ENCODE assay signal across 18 cellular contexts in genomic region chr6:47700596-47700995, GRCh38. TPM values are rescaled to one million over a fixed set of nuclear protein-coding genes. Genes with fewer than 3 reads are reported as not detected.
"Had no signal": no experiment of that assay in that cellular context is flagged by ENCODE, and none has a peak within 500 bp of the region (broad histone marks: within the 10 kb centered on the region; RNA-seq: fewer than 3 reads in every experiment).

No MANE protein-coding gene starts in this region.

- H3K36me3 Mint-ChIP-seq: activated naive CD8-positive, alpha-beta T cell treated with anti-CD3 and anti-CD28 coated beads, Interleukin-2, amount 10 ng/mL, durations not matched to agents 7 days and 5 days had no signal

- H3K4me1 Mint-ChIP-seq: nephron had no signal

- ATAC-seq: left ventricle myocardium superior; stimulated activated naive CD8-positive, alpha-beta T cell treated with anti-CD3 and anti-CD28 coated beads, Interleukin-15, Interleukin-2, amounts not matched to agents 100 U/mL and 50 U/mL, for 24 hours had no signal

- H3K27me3 Mint-ChIP-seq: activated naive CD8-positive, alpha-beta T cell treated with anti-CD3 and anti-CD28 coated beads, Interleukin-2, amount 10 ng/mL, durations not matched to agents 7 days and 5 days had no signal

- H3K4me3 Mint-ChIP-seq: activated naive CD8-positive, alpha-beta T cell treated with anti-CD3 and anti-CD28 coated beads, Interleukin-2, amount 10 ng/mL, durations not matched to agents 7 days and 5 days; nephron had no signal

- H3K27ac ChIP-seq: VCaP had no signal

- H3K27ac Mint-ChIP-seq: activated naive CD8-positive, alpha-beta T cell treated with anti-CD3 and anti-CD28 coated beads, Interleukin-2, amount 10 ng/mL, durations not matched to agents 7 days and 5 days; nephron had no signal

- H3K9me3 Mint-ChIP-seq: activated naive CD8-positive, alpha-beta T cell treated with anti-CD3 and anti-CD28 coated beads, Interleukin-2, amount 10 ng/mL, durations not matched to agents 7 days and 5 days; nephron had no signal

- DNase-seq: activated CD4-positive, alpha-beta T cell treated with anti-CD3 and anti-CD28 coated beads for 1 hour; activated CD4-positive, alpha-beta T cell treated with anti-CD3 and anti-CD28 coated beads, Interleukin-2, amount 50 U/mL, for 4 hours; activated naive CD4-positive, alpha-beta T cell; activated naive CD8-positive, alpha-beta T cell treated with anti-CD3 and anti-CD28 coated beads, Interleukin-2, amount 10 ng/mL, durations not matched to agents 7 days and 5 days; activated T-cell treated with anti-CD3 and anti-CD28 coated beads for 4 hours; aorta; glutamatergic neuron; left ventricle myocardium superior; nucleus accumbens; stimulated activated CD4-positive, alpha-beta T cell treated with anti-CD3 and anti-CD28 coated beads, Interleukin-4, amount 100 ng/mL, for 24 hours; stimulated activated naive CD8-positive, alpha-beta T cell treated with anti-CD3 and anti-CD28 coated beads, Interleukin-15, Interleukin-2, amounts not matched to agents 100 U/mL and 50 U/mL, for 24 hours had no signal

RNA-seq across cellular contexts. Expression of gene ADGRF4, which starts 2.2 kb away (rescaled TPM):
- total RNA-seq: activated naive CD8-positive, alpha-beta T cell treated with anti-CD3 and anti-CD28 coated beads, Interleukin-2, amount 10 ng/mL, durations not matched to agents 7 days and 5 days; aorta; chondrocyte; dermis microvascular lymphatic vessel endothelial cell; left ventricle myocardium superior; skeletal muscle tissue; T-helper 1 cell treated with Interleukin-12 subunit alpha and Interleukin-12 subunit beta and Interleukin-4 antibody, amounts not matched to agents 30 ng/mL and 1 ng/mL, for 36 hours; temporal lobe had no signal
- polyA plus RNA-seq: aorta had no signal
